In the genomic region with DNA sequence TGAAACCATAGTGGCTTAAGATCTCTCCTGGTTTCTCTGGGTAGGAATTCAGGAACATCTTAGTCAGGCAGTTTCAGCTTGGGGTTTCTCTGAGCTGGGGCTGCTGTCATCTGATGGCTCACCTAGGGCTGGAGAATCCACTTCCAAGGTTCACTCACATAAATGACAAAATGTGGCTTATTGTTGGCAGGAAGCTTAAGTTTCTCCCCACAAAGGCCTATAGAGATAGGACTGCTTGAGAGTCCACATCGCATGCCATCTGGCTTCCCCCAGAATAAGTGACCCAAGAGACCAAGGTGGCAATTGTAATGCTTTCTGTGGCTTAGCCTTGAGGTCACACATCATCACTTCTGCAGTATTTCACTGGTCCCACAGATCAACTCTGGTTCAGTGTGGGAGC, we compare ENCODE assay signal across 17 cellular contexts.
"Had no signal": no experiment of that assay in that cellular context is flagged by ENCODE, and none has a peak within 500 bp of the region (broad histone marks: within the 10 kb centered on the region; RNA-seq: fewer than 3 reads in every experiment).

No MANE protein-coding gene starts in this region.

- H3K36me3 ChIP-seq: gastrocnemius medialis, neutrophil, sigmoid colon, stomach, thoracic aorta, transverse colon had no signal

- H3K4me1 Mint-ChIP-seq: naive thymus-derived CD8-positive, alpha-beta T cell had no signal

- H3K27ac Mint-ChIP-seq: naive thymus-derived CD8-positive, alpha-beta T cell had no signal

- H3K27ac ChIP-seq: dorsolateral prefrontal cortex, gastrocnemius medialis, neutrophil, psoas muscle, skin epidermis, stomach, transverse colon had no signal

- H3K4me2 ChIP-seq: hepatocyte had no signal

- ATAC-seq: esophagus mucosa; gastrocnemius medialis; mucosa of descending colon; naive thymus-derived CD8-positive, alpha-beta T cell; psoas muscle had no signal

- H3K9me3 ChIP-seq: gastrocnemius medialis, mucosa of descending colon, neutrophil, psoas muscle, sigmoid colon, thoracic aorta, transverse colon had no signal

- H3K4me1 ChIP-seq: gastrocnemius medialis, psoas muscle had no signal

- H3K4me3 Mint-ChIP-seq: naive thymus-derived CD8-positive, alpha-beta T cell had no signal

- DNase-seq: dorsolateral prefrontal cortex; effector CD8-positive, alpha-beta T cell; gastrocnemius medialis; mucosa of descending colon; naive thymus-derived CD8-positive, alpha-beta T cell; psoas muscle; sigmoid colon; stimulated activated naive CD4-positive, alpha-beta T cell; stomach; substantia nigra; transverse colon had no signal

- H3K27me3 ChIP-seq: gastrocnemius medialis, hepatocyte, neutrophil, sigmoid colon, stomach, transverse colon had no signal

- H3K36me3 Mint-ChIP-seq: naive thymus-derived CD8-positive, alpha-beta T cell had no signal

- H3K4me3 ChIP-seq: coronary artery, dorsolateral prefrontal cortex, gastrocnemius medialis, hepatocyte, mucosa of descending colon, psoas muscle, sigmoid colon, skin epidermis, stomach, thoracic aorta, transverse colon had no signal
